Comparison of ENCODE assay signal across 8 cellular contexts in genomic region chr2:142130111-142131015, GRCh38.
DNase-seq lines count a peak whose midpoint lies in the region; ATAC-seq lines count a peak whose summit lies in the region.

No MANE protein-coding gene starts in this region.

- H3K9ac ChIP-seq in mucosa of rectum (ENCODE audit: low read depth in 1 of 2, low read length in 2 of 2), result no peak overlapping the region

- H3K4me1 Mint-ChIP-seq in T-helper 2 cell treated with Interferon-gamma antibody and Interleukin-4, amounts not matched to agents 5 μg/mL and 100 μg/mL, for 36 hours (ENCODE audit: low read depth), result peaks cover 3% of the 10 kb centered on the region

- no peak overlapping the region for H3K27ac Mint-ChIP-seq in T-helper 2 cell treated with Interferon-gamma antibody and Interleukin-4, amounts not matched to agents 5 μg/mL and 100 μg/mL, for 36 hours

- H3K4me3 ChIP-seq in mucosa of rectum (ENCODE audit: low read length in 2 of 2), result peak overlapping the region; percentile 61 to 73

- DNase-seq in NCI-H524 (lab: John Stamatoyannopoulos, UW), result peak; percentile 49 to 57
- DNase-seq in NCI-H524 treated with DMSO at 0.1 percent for 48 hours (lab: John Stamatoyannopoulos, UW), result no peak
- DNase-seq in T-helper 2 cell treated with Interferon-gamma antibody and Interleukin-4, amounts not matched to agents 5 μg/mL and 100 μg/mL, for 36 hours (ENCODE audit: low spot score), result no peak
- peak; percentile 67 for DNase-seq in fibroblast of gingiva (ENCODE audit: low read depth)
- no peak for DNase-seq in GDM1 (lab: John Stamatoyannopoulos, UW)

- H3K9me3 Mint-ChIP-seq in T-helper 2 cell treated with Interferon-gamma antibody and Interleukin-4, amounts not matched to agents 5 μg/mL and 100 μg/mL, for 36 hours, result no peaks in the 10 kb centered on the region

- peak; percentile 24 for ATAC-seq in HG03439 (IDR thresholded peaks at IDR 0.05; ENCODE audit: unreplicated experiment)
- ATAC-seq in HG03378 (IDR thresholded peaks at IDR 0.05; ENCODE audit: unreplicated experiment), result no peak

- no peaks in the 10 kb centered on the region for H3K9me3 ChIP-seq in mucosa of rectum (ENCODE audit: control insufficient read depth in 2 of 2, low read length in 2 of 2)

- no peaks in the 10 kb centered on the region for H3K36me3 ChIP-seq in mucosa of rectum (ENCODE audit: control insufficient read depth in 2 of 2, insufficient read depth in 2 of 2, low read length in 2 of 2)

- H3K27me3 ChIP-seq in mucosa of rectum (ENCODE audit: control insufficient read depth in 2 of 2, insufficient read depth in 2 of 2, low read length in 2 of 2), result peaks cover 3 to 24% of the 10 kb centered on the region in 2 donors

- peak overlapping the region; percentile 84 for H3K4me3 Mint-ChIP-seq in T-helper 2 cell treated with Interferon-gamma antibody and Interleukin-4, amounts not matched to agents 5 μg/mL and 100 μg/mL, for 36 hours

- peaks cover 40% of the 10 kb centered on the region for H3K27me3 Mint-ChIP-seq in T-helper 2 cell treated with Interferon-gamma antibody and Interleukin-4, amounts not matched to agents 5 μg/mL and 100 μg/mL, for 36 hours (ENCODE audit: low read depth)

- no peaks in the 10 kb centered on the region for H3K36me3 Mint-ChIP-seq in T-helper 2 cell treated with Interferon-gamma antibody and Interleukin-4, amounts not matched to agents 5 μg/mL and 100 μg/mL, for 36 hours (ENCODE audit: low read depth)

- H3K27ac ChIP-seq in mucosa of rectum (ENCODE audit: low read depth in 2 of 2, low read length in 2 of 2), result no peak overlapping the region

- peaks cover 10 to 13% of the 10 kb centered on the region in 2 donors for H3K4me1 ChIP-seq in mucosa of rectum (ENCODE audit: control insufficient read depth in 2 of 2, insufficient read depth in 2 of 2, low read length in 2 of 2)

Comparison
In these comparisons a context has a peak if more than half of its experiments do, and no peak if none do; other contexts are left out.
1. DNase-seq: peak in NCI-H524 (2 of 2) and fibroblast of gingiva (single experiment); none in NCI-H524 treated with DMSO at 0.1 percent for 48 hours (single experiment), T-helper 2 cell treated with Interferon-gamma antibody and Interleukin-4, amounts not matched to agents 5 μg/mL and 100 μg/mL, for 36 hours (single experiment) and GDM1 (single experiment).